1 cellular context compared by ENCODE assay signal in genomic region chr4:185280608-185281007, GRCh38.
TF ChIP-seq lines count a peak whose summit lies in the region.

No MANE protein-coding gene starts in this region.

TF ChIP-seq in SK-N-SH treated with all-trans-retinoic acid at 6 μM for 48 hours, 23 proteins besides CTCF, POLR2A, EP300 and RAD21 (continued from another document):
- TF ChIP-seq PATZ1 (CRISPR knock-in tag; IDR thresholded peaks at IDR 0.05; ENCODE audit: borderline replicate concordance) (no peak), GLIS3 (CRISPR knock-in tag; IDR thresholded peaks at IDR 0.05) (no peak), ZC3H10 (CRISPR knock-in tag; IDR thresholded peaks at IDR 0.05) (no peak), CREB5 (CRISPR knock-in tag; IDR thresholded peaks at IDR 0.05; ENCODE audit: low read depth) (no peak), BACH2 (CRISPR knock-in tag; IDR thresholded peaks at IDR 0.05; ENCODE audit: borderline replicate concordance) (no peak), ARNTL (CRISPR knock-in tag; IDR thresholded peaks at IDR 0.05; ENCODE audit: borderline replicate concordance, low read depth) (no peak), ZNF565 (CRISPR knock-in tag; conservative IDR thresholded peaks at IDR 0.05; ENCODE audit: low read depth) (no peak), PPARA (CRISPR knock-in tag; IDR thresholded peaks at IDR 0.05; ENCODE audit: borderline replicate concordance) (no peak), SNAI2 (CRISPR knock-in tag; IDR thresholded peaks at IDR 0.05) (no peak), ESRRG (CRISPR knock-in tag; IDR thresholded peaks at IDR 0.05) (no peak), ZFP30 (CRISPR knock-in tag; IDR thresholded peaks at IDR 0.05) (no peak), CSRNP3 (CRISPR knock-in tag; IDR thresholded peaks at IDR 0.05) (no peak), TCF4 (CRISPR knock-in tag; IDR thresholded peaks at IDR 0.05; ENCODE audit: borderline replicate concordance) (no peak), ZFP3 (CRISPR knock-in tag; IDR thresholded peaks at IDR 0.05) (no peak)
